Comparison of ENCODE assay signal across 26 cellular contexts in genomic region chr6:22943331-22943730, GRCh38.
"Had no signal": no experiment of that assay in that cellular context is flagged by ENCODE, and none has a peak within 500 bp of the region (broad histone marks: within the 10 kb centered on the region; RNA-seq: fewer than 3 reads in every experiment).

No MANE protein-coding gene starts in this region.

- H3K4me3 Mint-ChIP-seq: activated B cell treated with CpG ODN at 0.5 μM for 24 hours; activated CD4-positive, alpha-beta T cell treated with anti-CD3 and anti-CD28 coated beads, Interleukin-2, amount 10 ng/mL, durations not matched to agents 24 days and 14 days; activated CD8-positive, alpha-beta memory T cell treated with anti-CD3 and anti-CD28 coated beads, Interleukin-2, amount 10 ng/mL, durations not matched to agents 7 days and 5 days; activated naive CD4-positive, alpha-beta T cell treated with anti-CD3 and anti-CD28 coated beads, Interleukin-2, amount 50 U/mL, for 24 hours; activated T-cell treated with anti-CD3 and anti-CD28 coated beads, Interleukin-2, amount 50 U/mL, for 24 hours; activated T-helper 1 cell treated with anti-CD3 and anti-CD28 coated beads, Interleukin-12 subunit alpha, Interleukin-12 subunit beta, Interleukin-2, Interleukin-4 antibody, amounts not matched to agents 30 ng/mL and 10 ng/mL and 1 ng/mL, durations not matched to agents 14 hours and 24 hours and 36 hours; brain; T-cell had no signal

- FAIRE-seq: TTC549 had no signal

- H3K9me3 ChIP-seq: ascending aorta, MG63 had no signal

- ATAC-seq: activated CD8-positive, alpha-beta memory T cell treated with anti-CD3 and anti-CD28 coated beads, Interleukin-2, amount 10 ng/mL, durations not matched to agents 7 days and 5 days; T-cell had no signal

- H3K9me3 Mint-ChIP-seq: activated CD4-positive, alpha-beta T cell treated with anti-CD3 and anti-CD28 coated beads, Interleukin-2, amount 10 ng/mL, durations not matched to agents 24 days and 14 days; activated naive CD4-positive, alpha-beta T cell treated with anti-CD3 and anti-CD28 coated beads, Interleukin-2, amount 50 U/mL, for 24 hours; activated T-helper 1 cell treated with anti-CD3 and anti-CD28 coated beads, Interleukin-12 subunit alpha, Interleukin-12 subunit beta, Interleukin-2, Interleukin-4 antibody, amounts not matched to agents 30 ng/mL and 10 ng/mL and 1 ng/mL, durations not matched to agents 14 hours and 24 hours and 36 hours; T-cell had no signal

- H3K36me3 ChIP-seq: ascending aorta, MG63 had no signal

- H3K36me3 Mint-ChIP-seq: activated CD8-positive, alpha-beta memory T cell treated with anti-CD3 and anti-CD28 coated beads, Interleukin-2, amount 10 ng/mL, durations not matched to agents 7 days and 5 days; activated naive CD4-positive, alpha-beta T cell treated with anti-CD3 and anti-CD28 coated beads, Interleukin-2, amount 50 U/mL, for 24 hours; brain; T-cell had no signal

- H3K27ac ChIP-seq: ascending aorta, SK-N-MC had no signal

- H3K27ac Mint-ChIP-seq: activated B cell treated with CpG ODN at 0.5 μM for 24 hours; activated CD4-positive, alpha-beta T cell treated with anti-CD3 and anti-CD28 coated beads, Interleukin-2, amount 10 ng/mL, durations not matched to agents 24 days and 14 days; activated CD8-positive, alpha-beta memory T cell treated with anti-CD3 and anti-CD28 coated beads, Interleukin-2, amount 10 ng/mL, durations not matched to agents 7 days and 5 days; activated naive CD4-positive, alpha-beta T cell treated with anti-CD3 and anti-CD28 coated beads, Interleukin-2, amount 50 U/mL, for 24 hours; activated T-cell treated with anti-CD3 and anti-CD28 coated beads, Interleukin-2, amount 50 U/mL, for 24 hours; activated T-helper 1 cell treated with anti-CD3 and anti-CD28 coated beads, Interleukin-12 subunit alpha, Interleukin-12 subunit beta, Interleukin-2, Interleukin-4 antibody, amounts not matched to agents 30 ng/mL and 10 ng/mL and 1 ng/mL, durations not matched to agents 14 hours and 24 hours and 36 hours; brain; T-cell had no signal

- DNase-seq: activated B cell treated with CpG ODN at 0.5 μM for 24 hours; activated CD4-positive, alpha-beta T cell treated with anti-CD3 and anti-CD28 coated beads for 1 hour; activated CD4-positive, alpha-beta T cell treated with anti-CD3 and anti-CD28 coated beads, Interleukin-2, amount 10 ng/mL, durations not matched to agents 24 days and 14 days; activated CD4-positive, alpha-beta T cell treated with anti-CD3 and anti-CD28 coated beads, Interleukin-2, amount 50 U/mL, for 48 hours; activated CD8-positive, alpha-beta memory T cell treated with anti-CD3 and anti-CD28 coated beads, Interleukin-2, amount 10 ng/mL, durations not matched to agents 7 days and 5 days; activated effector memory CD4-positive, alpha-beta T cell treated with Interleukin-2 at 50 U/mL for 16 hours; activated naive CD4-positive, alpha-beta T cell; activated T-cell treated with anti-CD3 and anti-CD28 coated beads, Interleukin-2, amount 50 U/mL, for 24 hours; amniotic stem cell; MG63; MV-4-11; NCI-H1105 treated with DMSO at 0.1 percent for 48 hours; NCI-H1436 treated with DMSO at 0.1 percent for 48 hours; NCI-H187 treated with DMSO at 0.1 percent for 48 hours; NCI-H2081 treated with DMSO at 0.1 percent for 48 hours; NCI-H524 treated with DMSO at 0.1 percent for 48 hours; NCI-H748 treated with DMSO at 0.1 percent for 48 hours; T-cell; T-helper 2 cell; T1000 had no signal

- H3K4me1 Mint-ChIP-seq: activated B cell treated with CpG ODN at 0.5 μM for 24 hours; activated CD4-positive, alpha-beta T cell treated with anti-CD3 and anti-CD28 coated beads, Interleukin-2, amount 10 ng/mL, durations not matched to agents 24 days and 14 days; activated CD8-positive, alpha-beta memory T cell treated with anti-CD3 and anti-CD28 coated beads, Interleukin-2, amount 10 ng/mL, durations not matched to agents 7 days and 5 days; activated naive CD4-positive, alpha-beta T cell treated with anti-CD3 and anti-CD28 coated beads, Interleukin-2, amount 50 U/mL, for 24 hours; T-cell had no signal

- H3K27me3 Mint-ChIP-seq: activated B cell treated with CpG ODN at 0.5 μM for 24 hours; activated CD4-positive, alpha-beta T cell treated with anti-CD3 and anti-CD28 coated beads, Interleukin-2, amount 10 ng/mL, durations not matched to agents 24 days and 14 days; activated CD8-positive, alpha-beta memory T cell treated with anti-CD3 and anti-CD28 coated beads, Interleukin-2, amount 10 ng/mL, durations not matched to agents 7 days and 5 days; activated naive CD4-positive, alpha-beta T cell treated with anti-CD3 and anti-CD28 coated beads, Interleukin-2, amount 50 U/mL, for 24 hours; activated T-cell treated with anti-CD3 and anti-CD28 coated beads, Interleukin-2, amount 50 U/mL, for 24 hours; T-cell had no signal

- H3K27me3 ChIP-seq: ascending aorta, MG63 had no signal

- H3K4me3 ChIP-seq: ascending aorta, MG63, SK-N-MC had no signal
